9 cellular contexts compared by ENCODE assay signal in genomic region chr3:152270944-152271343, GRCh38. TPM values are rescaled to one million over a fixed set of nuclear protein-coding genes. Genes with fewer than 3 reads are reported as not detected.
A peak's percentile ranks its signal among the peaks of the same experiment; 100 is the strongest.
DNase-seq lines count a peak whose midpoint lies in the region; ATAC-seq and TF ChIP-seq lines count a peak whose summit lies in the region.
"Had no signal": no experiment of that assay in that cellular context is flagged by ENCODE, and none has a peak within 500 bp of the region (broad histone marks: within the 10 kb centered on the region; RNA-seq: fewer than 3 reads in every experiment).

No MANE protein-coding gene starts in this region.

- H3K36me3 Mint-ChIP-seq in brain, result no peaks in the 10 kb centered on the region
- no peaks in the 10 kb centered on the region for H3K36me3 Mint-ChIP-seq in mesothelial cell of epicardium

- WGBS in heart right ventricle, 2 donors, result 66 to 79% methylated on average over 1 of the region's 1 CpG
- 44% methylated on average over 1 of the region's 1 CpG for WGBS in urinary bladder

- H3K4me1 ChIP-seq in heart right ventricle, result peaks cover 9 to 76% (median 72%) of the 10 kb centered on the region in 9 donors
- H3K4me1 ChIP-seq in urinary bladder (ENCODE audit: insufficient read depth), result peaks cover 1% of the 10 kb centered on the region

- TF ChIP-seq CTCF in heart right ventricle (IDR thresholded peaks at IDR 0.05), result no peak
- no peak for TF ChIP-seq CTCF in brain (conservative IDR thresholded peaks at IDR 0.05)
- no peak for TF ChIP-seq CTCF in mesothelial cell of epicardium (IDR thresholded peaks at IDR 0.05; ENCODE audit: unreplicated experiment)

- H3K4me3 Mint-ChIP-seq in brain, result peak overlapping the region; percentile 94 to 99 (median 96)
- peak overlapping the region; percentile 90 for H3K4me3 Mint-ChIP-seq in mesothelial cell of epicardium

- H3K4me3 ChIP-seq in heart right ventricle (peak overlapping the region; percentile 66 to 97 (median 81)), urinary bladder (ENCODE audit: low read depth, low read length) (peak overlapping the region; percentile 82)

- no peaks in the 10 kb centered on the region for H3K36me3 ChIP-seq in heart right ventricle
- no peaks in the 10 kb centered on the region for H3K36me3 ChIP-seq in urinary bladder (ENCODE audit: insufficient read depth)

- H3K27ac ChIP-seq in heart right ventricle (peak overlapping the region; percentile 95 to 100 (median 98)), urinary bladder (ENCODE audit: low read depth) (peak overlapping the region; percentile 77)

- no peak for ATAC-seq in heart right ventricle
- no peak for ATAC-seq in Right ventricle myocardium inferior
- ATAC-seq in GM21447 (IDR thresholded peaks at IDR 0.05; ENCODE audit: unreplicated experiment), result no peak

- H3K9me3 Mint-ChIP-seq in brain (peaks cover 0 to 3% (median 0%) of the 10 kb centered on the region in 5 experiments), mesothelial cell of epicardium (no peaks in the 10 kb centered on the region)

- DNase-seq in heart right ventricle, result no peak
- DNase-seq in Right ventricle myocardium inferior (ENCODE audit: missing footprints), result no peak
- no peak for DNase-seq in mesothelial cell of epicardium (ENCODE audit: low spot score in 2 of 2, unreplicated experiment in 2 of 2)
- DNase-seq in occipital lobe (lab: John Stamatoyannopoulos, UW), result no peak
- no peak for DNase-seq in HPDE6-E6E7 (ENCODE audit: extremely low spot score)
- DNase-seq: midbrain had no signal

- no peaks in the 10 kb centered on the region for H3K27me3 ChIP-seq in heart right ventricle

- H3K9me3 ChIP-seq in heart right ventricle, result no peaks in the 10 kb centered on the region

- H3K27me3 Mint-ChIP-seq in brain (peaks cover 6% of the 10 kb centered on the region), mesothelial cell of epicardium (ENCODE audit: low read depth) (no peaks in the 10 kb centered on the region)

- H3K4me1 Mint-ChIP-seq in brain, result peaks cover 61% of the 10 kb centered on the region
- peaks cover 56% of the 10 kb centered on the region for H3K4me1 Mint-ChIP-seq in mesothelial cell of epicardium

- H3K27ac Mint-ChIP-seq in brain, result peak overlapping the region in 2 of 5 experiments; percentile 47 to 99
- peak overlapping the region; percentile 97 for H3K27ac Mint-ChIP-seq in mesothelial cell of epicardium

- intact Hi-C loops in heart right ventricle (cut with DNase I) (loop anchor here in 4 of 10 donors (2.0 to 10.0 kb wide), 4 partner anchors 30 to 134 kb away; no protein-coding TSS in a partner anchor), Right ventricle myocardium inferior (cut with DNase I) (loop anchor here (10.0 kb wide), 1 partner anchor 134 kb away; no protein-coding TSS in a partner anchor)

RNA-seq across cellular contexts. Expression of gene MBNL1, which starts 2.2 kb away (rescaled TPM):
- total RNA-seq in heart right ventricle, result 100 to 1,000 TPM; 173 to 236 (median 190) TPM
- 10 to 100 TPM; 33.1 to 55.9 TPM for polyA plus RNA-seq in heart right ventricle
- 180 TPM for total RNA-seq in Right ventricle myocardium inferior
- polyA plus RNA-seq in brain (ENCODE audit: insufficient read depth, low read depth, low replicate concordance), result 8.0 TPM
- total RNA-seq in mesothelial cell of epicardium, result 67.8 to 74.8 TPM (median 72.9 TPM) in 3 replicates
- 300 TPM for total RNA-seq in urinary bladder
- polyA plus RNA-seq in urinary bladder, result 113 TPM
- 68.5 TPM for total RNA-seq in occipital lobe
